21 cellular contexts compared by ENCODE assay signal in genomic region chr11:103988595-103988969, GRCh38. TPM values are rescaled to one million over a fixed set of nuclear protein-coding genes. Genes with fewer than 3 reads are reported as not detected.
DNase-seq lines count a peak whose midpoint lies in the region; ATAC-seq, FAIRE-seq and TF ChIP-seq lines count a peak whose summit lies in the region.
"Had no signal": no experiment of that assay in that cellular context is flagged by ENCODE, and none has a peak within 500 bp of the region (broad histone marks: within the 10 kb centered on the region; RNA-seq: fewer than 3 reads in every experiment).

No MANE protein-coding gene starts in this region.

- H3K27me3 ChIP-seq in Karpas-422 (ENCODE audit: low read length) (no peaks in the 10 kb centered on the region), mammary epithelial cell (ENCODE audit: insufficient read depth, low read length) (no peaks in the 10 kb centered on the region), pancreas (no peaks in the 10 kb centered on the region)
- H3K27me3 ChIP-seq: gastroesophageal sphincter, neutrophil, right atrium auricular region, tibial nerve had no signal

- dilution Hi-C loops in mammary epithelial cell (cut with HindIII; ENCODE audit: low sequenced_read_pairs): no loop called here

- peaks cover 10% of the 10 kb centered on the region for H3K4me1 ChIP-seq in Karpas-422 (ENCODE audit: low read length)
- H3K4me1 ChIP-seq in mammary epithelial cell (ENCODE audit: insufficient read depth, low read length): peaks cover 3% of the 10 kb centered on the region
- no peaks in the 10 kb centered on the region for H3K4me1 ChIP-seq in pancreas
- H3K4me1 ChIP-seq: right atrium auricular region, tibial nerve had no signal

- intact Hi-C loops in mammary epithelial cell (cut with micrococcal nuclease) (no loop called here), pancreas (cut with DNase I) (no loop called here)

- H4K20me1 ChIP-seq in Karpas-422 (ENCODE audit: insufficient read depth, low read depth, low read length) (no peaks in the 10 kb centered on the region), mammary epithelial cell (ENCODE audit: insufficient read depth, low read length) (no peaks in the 10 kb centered on the region)

- CTCF ChIA-PET in mammary epithelial cell (lab: Charles Lee; ENCODE audit: low non-redundant PET): no interaction called here

- H3K79me2 ChIP-seq in Karpas-422 (ENCODE audit: low read length): peaks cover 82% of the 10 kb centered on the region
- H3K79me2 ChIP-seq in mammary epithelial cell (ENCODE audit: insufficient read depth, low read length): no peaks in the 10 kb centered on the region

- TF ChIP-seq CTCF in mammary epithelial cell (conservative IDR thresholded peaks at IDR 0.05 in 1 of 2, IDR thresholded peaks at IDR 0.05 in 1 of 2; ENCODE audit: extremely low read depth in 1 of 2, insufficient read depth in 1 of 2, low read depth in 1 of 2, low read length in 2 of 2) (no peak), pancreas (IDR thresholded peaks at IDR 0.05) (no peak)

- peak; percentile 16 for DNase-seq in AG20443 (ENCODE audit: low spot score)
- no peak for DNase-seq in Karpas-422
- DNase-seq in mammary epithelial cell: peak; percentile 67
- DNase-seq in iris pigment epithelial cell (ENCODE audit: low read depth): peak; percentile 93
- no peak for DNase-seq in pancreas
- no peak for DNase-seq in RPMI8226
- no peak for DNase-seq in putamen (ENCODE audit: low spot score)
- no peak for DNase-seq in NAMALWA (ENCODE audit: low spot score)
- DNase-seq: activated T-cell treated with anti-CD3 and anti-CD28 coated beads, Interleukin-2, amount 50 U/mL, for 72 hours; effector memory CD8-positive, alpha-beta T cell; left ventricle myocardium superior; MM.1S; NCI-H187 treated with DMSO at 0.1 percent for 48 hours; SHP77 treated with DMSO at 0.1 percent for 48 hours; stimulated activated naive CD4-positive, alpha-beta T cell had no signal

- FAIRE-seq in pancreas (lab: Jason Lieb, UNC): no peak

- in situ Hi-C loops in mammary epithelial cell (cut with MboI; ENCODE audit: low sequenced_read_pairs in 2 of 2): no loop called here

- H3K9ac ChIP-seq in Karpas-422 (ENCODE audit: low read length) (no peak overlapping the region), mammary epithelial cell (ENCODE audit: insufficient read depth, low read length) (no peak overlapping the region)

- no peak overlapping the region for H3K4me3 ChIP-seq in Karpas-422 (ENCODE audit: low read length)
- no peak overlapping the region for H3K4me3 ChIP-seq in mammary epithelial cell (replicated peaks in 1 of 3; ENCODE audit: insufficient read depth in 1 of 3, low read depth in 2 of 3, low read length in 3 of 3)
- no peak overlapping the region for H3K4me3 ChIP-seq in pancreas
- H3K4me3 ChIP-seq: gastroesophageal sphincter, right atrium auricular region, tibial nerve had no signal

- H3K4me2 ChIP-seq in Karpas-422 (ENCODE audit: low read depth, low read length, poor library complexity, severe bottlenecking) (no peak overlapping the region), mammary epithelial cell (ENCODE audit: insufficient read depth, low read depth, low read length) (no peak overlapping the region)

- 72% methylated on average over 4 of the region's 4 CpGs for WGBS in mammary epithelial cell (ENCODE audit: low coverage, missing lambda C conversion rate)
- 70 to 78% methylated on average over 4 of the region's 4 CpGs for WGBS in pancreas, 2 donors

- no peaks in the 10 kb centered on the region for H3K9me2 ChIP-seq in Karpas-422 (replicated peaks; ENCODE audit: insufficient read depth, low read length)

- no peaks in the 10 kb centered on the region; the same call in 1 of the 2 replicates for H3K9me3 ChIP-seq in Karpas-422 (ENCODE audit: low read length)
- no peaks in the 10 kb centered on the region for H3K9me3 ChIP-seq in mammary epithelial cell (replicated peaks; ENCODE audit: insufficient read depth, low read length)
- no peaks in the 10 kb centered on the region for H3K9me3 ChIP-seq in pancreas
- H3K9me3 ChIP-seq: gastroesophageal sphincter, neutrophil, right atrium auricular region had no signal

- no TSS peak for BruUV-seq in mammary epithelial cell (replicated peaks; lab: Mats Ljungman, UMichigan)

- H2AFZ ChIP-seq in Karpas-422 (ENCODE audit: low read length) (no peak overlapping the region), mammary epithelial cell (ENCODE audit: low read depth, low read length) (no peak overlapping the region)

- H3K27ac ChIP-seq in Karpas-422 (ENCODE audit: low read length) (peak overlapping the region; percentile 10; the same call in 1 of the 2 replicates), mammary epithelial cell (ENCODE audit: insufficient read depth, low read depth, low read length) (no peak overlapping the region), pancreas (no peak overlapping the region)
- H3K27ac ChIP-seq: gastroesophageal sphincter, neutrophil, right atrium auricular region, tibial nerve had no signal

- H3K36me3 ChIP-seq in Karpas-422 (ENCODE audit: insufficient read depth, low read length): peaks cover 72% of the 10 kb centered on the region
- H3K36me3 ChIP-seq in mammary epithelial cell (ENCODE audit: insufficient read depth, low read length): no peaks in the 10 kb centered on the region
- H3K36me3 ChIP-seq in pancreas: no peaks in the 10 kb centered on the region
- H3K36me3 ChIP-seq: gastroesophageal sphincter, neutrophil, right atrium auricular region had no signal

- no peak for ATAC-seq in pancreas
- ATAC-seq: activated T-cell treated with anti-CD3 and anti-CD28 coated beads, Interleukin-2, amount 50 U/mL, for 72 hours; effector memory CD8-positive, alpha-beta T cell; gastroesophageal sphincter; left ventricle myocardium superior had no signal

RNA-seq across cellular contexts. Expression of gene DDI1, which starts 47.9 kb away (rescaled TPM):
- total RNA-seq in Karpas-422 (2014; rRNA removed; shearing (Covaris generic); ENCODE audit: low replicate concordance): not detected in 2 replicates
- not detected for total RNA-seq in mammary epithelial cell
- polyA plus RNA-seq in mammary epithelial cell: not detected
- polyA minus RNA-seq in mammary epithelial cell: not detected
- not detected for total RNA-seq in pancreas
- polyA plus RNA-seq in pancreas: not detected
- total RNA-seq: activated T-cell treated with anti-CD3 and anti-CD28 coated beads, Interleukin-2, amount 50 U/mL, for 72 hours; Daoy; left ventricle myocardium superior; NCI-H460; right atrium auricular region; tibial nerve had no signal

Comparison
In these comparisons a context has a peak if more than half of its experiments do, and no peak if none do; other contexts are left out.
1. DNase-seq: peak in AG20443 (single experiment), mammary epithelial cell (single experiment) and iris pigment epithelial cell (single experiment); none in Karpas-422 (single experiment), pancreas (0 of 6), RPMI8226 (single experiment), putamen (single experiment) and NAMALWA (single experiment).